ENCODE assay signal across 31 cellular contexts in the genomic region with DNA sequence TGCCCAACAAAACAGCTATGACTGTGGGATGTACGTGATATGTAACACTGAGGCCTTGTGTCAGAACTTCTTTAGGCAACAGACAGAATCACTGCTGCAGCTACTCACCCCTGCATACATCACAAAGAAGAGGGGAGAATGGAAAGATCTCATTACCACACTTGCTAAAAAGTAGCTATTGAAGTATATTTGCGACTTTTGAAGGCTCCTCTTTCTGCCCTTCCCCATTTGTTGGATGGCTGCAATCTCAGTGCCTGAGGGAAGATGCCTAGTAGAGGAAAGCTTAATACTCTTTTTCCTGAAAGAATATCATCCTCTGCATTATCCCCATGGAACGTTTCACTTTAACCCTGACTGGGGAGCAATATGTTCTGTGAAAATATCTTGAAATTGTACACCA. TPM values are rescaled to one million over a fixed set of nuclear protein-coding genes. Genes with fewer than 3 reads are reported as not detected.
"Had no signal": no experiment of that assay in that cellular context is flagged by ENCODE, and none has a peak within 500 bp of the region (broad histone marks: within the 10 kb centered on the region; RNA-seq: fewer than 3 reads in every experiment).

No MANE protein-coding gene starts in this region.

- H3K27ac ChIP-seq: colonic mucosa, epithelial cell of prostate, prostate gland, right lobe of liver, testis, tibial artery, upper lobe of left lung had no signal

- H3K27me3 ChIP-seq: colonic mucosa, gastrocnemius medialis, right lobe of liver, testis, tibial artery, upper lobe of left lung had no signal

- H3K9me3 ChIP-seq: colonic mucosa, gastrocnemius medialis, mucosa of descending colon, prostate gland, right lobe of liver, testis, tibial artery, upper lobe of left lung had no signal

- ATAC-seq: esophagus mucosa; left colon; mucosa of descending colon; right lobe of liver; stimulated activated effector memory CD8-positive, alpha-beta T cell treated with anti-CD3 and anti-CD28 coated beads, Interleukin-12 subunit alpha, Interleukin-12 subunit beta, amount 100 ng/mL, for 72 hours; stimulated activated naive CD8-positive, alpha-beta T cell treated with anti-CD3 and anti-CD28 coated beads, Interleukin-15, Interleukin-2, amounts not matched to agents 100 U/mL and 50 U/mL, for 24 hours had no signal

- H3K4me1 ChIP-seq: prostate gland, tibial artery had no signal

- H3K4me3 ChIP-seq: colonic mucosa, gastrocnemius medialis, lung, mucosa of descending colon, prostate gland, right lobe of liver, smooth muscle cell, testis, tibial artery, upper lobe of left lung had no signal

- H3K36me3 ChIP-seq: colonic mucosa, gastrocnemius medialis, prostate gland, right lobe of liver, upper lobe of left lung had no signal

- DNase-seq: colonic mucosa; effector CD8-positive, alpha-beta T cell; endodermal cell; foreskin fibroblast; gastrocnemius medialis; head of caudate nucleus; hippocampal formation; left colon; mesenchymal stem cell; mucosa of descending colon; naive B cell; nephron progenitor cell; nucleus accumbens; right lobe of liver; stimulated activated CD4-positive, alpha-beta T cell treated with anti-CD3 and anti-CD28 coated beads, Interleukin-12 subunit alpha, Interleukin-12 subunit beta, amount 100 ng/mL, for 4 hours; stimulated activated CD4-positive, alpha-beta T cell treated with anti-CD3 and anti-CD28 coated beads, Interleukin-1b, Interleukin-23, amount 100 ng/mL, for 48 hours; stimulated activated CD4-positive, alpha-beta T cell treated with anti-CD3 and anti-CD28 coated beads, Interleukin-4, amount 100 ng/mL, for 24 hours; stimulated activated naive CD8-positive, alpha-beta T cell treated with anti-CD3 and anti-CD28 coated beads, Interleukin-15, Interleukin-2, amounts not matched to agents 100 U/mL and 50 U/mL, for 24 hours; substantia nigra; testis; tibial artery; upper lobe of left lung had no signal

RNA-seq across cellular contexts. Expression of a gene that starts 57.5 kb away (rescaled TPM):
- total RNA-seq: gastrocnemius medialis, glomerular endothelial cell, liver, osteocyte, right lobe of liver had no signal
- polyA plus RNA-seq: liver had no signal
